Comparison of ENCODE assay signal across 1 cellular context in the genomic region with DNA sequence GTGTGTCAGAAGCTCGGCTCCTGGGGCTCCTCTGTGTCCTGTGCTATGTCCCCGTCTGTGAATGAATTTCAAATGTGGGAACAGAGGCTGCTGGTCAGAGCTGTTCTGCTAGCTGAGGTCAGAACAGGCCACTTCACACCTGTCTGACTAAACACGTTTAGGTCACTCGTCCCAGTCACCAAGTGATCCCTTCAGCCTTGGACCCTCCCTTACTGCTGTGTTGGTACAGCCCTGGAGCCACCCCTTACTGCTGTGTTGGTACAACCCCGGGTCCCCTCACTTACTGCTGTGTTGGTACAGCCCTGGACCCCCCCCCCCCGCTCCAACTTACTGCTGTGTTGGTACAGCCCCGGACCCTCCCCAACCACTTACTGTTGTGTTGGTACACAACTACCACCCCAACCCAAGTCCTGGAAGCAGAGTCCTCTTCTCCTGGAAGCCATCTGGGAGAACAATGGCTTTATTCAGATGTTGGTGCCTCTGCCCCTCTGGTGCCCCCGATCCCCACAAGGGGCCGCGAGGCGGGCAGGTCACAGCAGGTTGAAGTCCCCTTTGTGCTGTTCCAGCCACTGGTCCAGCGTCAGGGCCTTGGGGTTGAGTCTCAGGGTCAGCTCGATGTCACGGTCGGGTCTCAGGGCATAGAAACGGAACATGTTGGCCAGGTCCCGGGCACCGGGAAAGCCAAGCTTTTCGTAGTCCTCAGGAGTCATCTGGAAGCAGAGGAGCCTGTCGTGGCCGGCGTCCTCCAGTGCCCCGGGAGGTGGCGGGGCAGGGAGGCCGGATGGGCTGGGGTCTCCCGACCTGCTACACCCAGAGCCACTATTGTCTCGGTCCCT.
A peak's percentile ranks its signal among the peaks of the same experiment; 100 is the strongest.
TF ChIP-seq lines count a peak whose summit lies in the region.

No MANE protein-coding gene starts in this region.

TF ChIP-seq in HepG2, 621 proteins besides CTCF, POLR2A, EP300 and RAD21 (continued from another document):
- TF ChIP-seq, protein P1, sequence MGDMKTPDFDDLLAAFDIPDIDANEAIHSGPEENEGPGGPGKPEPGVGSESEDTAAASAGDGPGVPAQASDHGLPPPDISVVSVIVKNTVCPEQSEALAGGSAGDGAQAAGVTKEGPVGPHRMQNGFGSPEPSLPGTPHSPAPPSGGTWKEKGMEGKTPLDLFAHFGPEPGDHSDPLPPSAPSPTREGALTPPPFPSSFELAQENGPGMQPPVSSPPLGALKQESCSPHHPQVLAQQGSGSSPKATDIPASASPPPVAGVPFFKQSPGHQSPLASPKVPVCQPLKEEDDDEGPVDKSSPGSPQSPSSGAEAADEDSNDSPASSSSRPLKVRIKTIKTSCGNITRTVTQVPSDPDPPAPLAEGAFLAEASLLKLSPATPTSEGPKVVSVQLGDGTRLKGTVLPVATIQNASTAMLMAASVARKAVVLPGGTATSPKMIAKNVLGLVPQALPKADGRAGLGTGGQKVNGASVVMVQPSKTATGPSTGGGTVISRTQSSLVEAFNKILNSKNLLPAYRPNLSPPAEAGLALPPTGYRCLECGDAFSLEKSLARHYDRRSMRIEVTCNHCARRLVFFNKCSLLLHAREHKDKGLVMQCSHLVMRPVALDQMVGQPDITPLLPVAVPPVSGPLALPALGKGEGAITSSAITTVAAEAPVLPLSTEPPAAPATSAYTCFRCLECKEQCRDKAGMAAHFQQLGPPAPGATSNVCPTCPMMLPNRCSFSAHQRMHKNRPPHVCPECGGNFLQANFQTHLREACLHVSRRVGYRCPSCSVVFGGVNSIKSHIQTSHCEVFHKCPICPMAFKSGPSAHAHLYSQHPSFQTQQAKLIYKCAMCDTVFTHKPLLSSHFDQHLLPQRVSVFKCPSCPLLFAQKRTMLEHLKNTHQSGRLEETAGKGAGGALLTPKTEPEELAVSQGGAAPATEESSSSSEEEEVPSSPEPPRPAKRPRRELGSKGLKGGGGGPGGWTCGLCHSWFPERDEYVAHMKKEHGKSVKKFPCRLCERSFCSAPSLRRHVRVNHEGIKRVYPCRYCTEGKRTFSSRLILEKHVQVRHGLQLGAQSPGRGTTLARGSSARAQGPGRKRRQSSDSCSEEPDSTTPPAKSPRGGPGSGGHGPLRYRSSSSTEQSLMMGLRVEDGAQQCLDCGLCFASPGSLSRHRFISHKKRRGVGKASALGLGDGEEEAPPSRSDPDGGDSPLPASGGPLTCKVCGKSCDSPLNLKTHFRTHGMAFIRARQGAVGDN (CRISPR knock-in tag; IDR thresholded peaks at IDR 0.05): peak; percentile 95
- TF ChIP-seq ZNF431 (CRISPR knock-in tag; IDR thresholded peaks at IDR 0.05; ENCODE audit: borderline replicate concordance, low read depth) (peak; percentile 70; the same call in 1 of the 2 replicates), KDM5A (IDR thresholded peaks at IDR 0.05; ENCODE audit: borderline replicate concordance, low read length) (no peak), HOXA3 (CRISPR knock-in tag; IDR thresholded peaks at IDR 0.05) (peak; percentile 65; the same call in 1 of the 2 replicates), ZBTB43 (CRISPR knock-in tag; conservative IDR thresholded peaks at IDR 0.05) (no peak), THYN1 (CRISPR knock-in tag; IDR thresholded peaks at IDR 0.05; ENCODE audit: borderline replicate concordance, low read depth) (no peak), ELF4 (CRISPR knock-in tag; IDR thresholded peaks at IDR 0.05; ENCODE audit: borderline replicate concordance) (0 out of 2 replicates have a peak, but pooled peaks have one; percentile 66), KAT7 (CRISPR knock-in tag; IDR thresholded peaks at IDR 0.05; ENCODE audit: borderline replicate concordance) (no peak), ZKSCAN5 (CRISPR knock-in tag; IDR thresholded peaks at IDR 0.05) (no peak), ZNF777 (CRISPR knock-in tag; IDR thresholded peaks at IDR 0.05) (peak; percentile 45; the same call in 1 of the 2 replicates), ETV5 (CRISPR knock-in tag; IDR thresholded peaks at IDR 0.05; ENCODE audit: borderline replicate concordance) (no peak; the same call in 1 of the 2 replicates), ZNF407 (CRISPR knock-in tag; IDR thresholded peaks at IDR 0.05; ENCODE audit: not compliant biosample characterization) (peak; percentile 47), CREM (IDR thresholded peaks at IDR 0.05) (peak; percentile 78), CREM (CRISPR knock-in tag; IDR thresholded peaks at IDR 0.05) (no peak), ZSCAN9 (CRISPR knock-in tag; IDR thresholded peaks at IDR 0.05; ENCODE audit: borderline replicate concordance) (peak; percentile 70), ISL2 (CRISPR knock-in tag; IDR thresholded peaks at IDR 0.05) (peak; percentile 31; the same call in 1 of the 2 replicates), ZIK1 (CRISPR knock-in tag; IDR thresholded peaks at IDR 0.05; ENCODE audit: borderline replicate concordance, low read depth) (no peak), PITX1 (CRISPR knock-in tag; IDR thresholded peaks at IDR 0.05) (peak; percentile 63; the same call in 1 of the 2 replicates), ZBTB8A (CRISPR knock-in tag; IDR thresholded peaks at IDR 0.05; ENCODE audit: borderline replicate concordance, low read depth) (0 out of 2 replicates have a peak, but pooled peaks have one; percentile 73), NR2F2 (IDR thresholded peaks at IDR 0.05; ENCODE audit: borderline replicate concordance, low read depth) (peak; percentile 89; the same call in 1 of the 2 replicates), ERF (CRISPR knock-in tag; IDR thresholded peaks at IDR 0.05) (peak; percentile 10; the same call in 1 of the 2 replicates), ZNF383 (CRISPR knock-in tag; IDR thresholded peaks at IDR 0.05; ENCODE audit: borderline replicate concordance) (0 out of 2 replicates have a peak, but pooled peaks have one; percentile 68)
- TF ChIP-seq, protein P2, sequence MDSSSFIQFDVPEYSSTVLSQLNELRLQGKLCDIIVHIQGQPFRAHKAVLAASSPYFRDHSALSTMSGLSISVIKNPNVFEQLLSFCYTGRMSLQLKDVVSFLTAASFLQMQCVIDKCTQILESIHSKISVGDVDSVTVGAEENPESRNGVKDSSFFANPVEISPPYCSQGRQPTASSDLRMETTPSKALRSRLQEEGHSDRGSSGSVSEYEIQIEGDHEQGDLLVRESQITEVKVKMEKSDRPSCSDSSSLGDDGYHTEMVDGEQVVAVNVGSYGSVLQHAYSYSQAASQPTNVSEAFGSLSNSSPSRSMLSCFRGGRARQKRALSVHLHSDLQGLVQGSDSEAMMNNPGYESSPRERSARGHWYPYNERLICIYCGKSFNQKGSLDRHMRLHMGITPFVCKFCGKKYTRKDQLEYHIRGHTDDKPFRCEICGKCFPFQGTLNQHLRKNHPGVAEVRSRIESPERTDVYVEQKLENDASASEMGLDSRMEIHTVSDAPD (CRISPR knock-in tag; IDR thresholded peaks at IDR 0.05): no peak; the same call in 1 of the 2 replicates
- TF ChIP-seq, protein P3, sequence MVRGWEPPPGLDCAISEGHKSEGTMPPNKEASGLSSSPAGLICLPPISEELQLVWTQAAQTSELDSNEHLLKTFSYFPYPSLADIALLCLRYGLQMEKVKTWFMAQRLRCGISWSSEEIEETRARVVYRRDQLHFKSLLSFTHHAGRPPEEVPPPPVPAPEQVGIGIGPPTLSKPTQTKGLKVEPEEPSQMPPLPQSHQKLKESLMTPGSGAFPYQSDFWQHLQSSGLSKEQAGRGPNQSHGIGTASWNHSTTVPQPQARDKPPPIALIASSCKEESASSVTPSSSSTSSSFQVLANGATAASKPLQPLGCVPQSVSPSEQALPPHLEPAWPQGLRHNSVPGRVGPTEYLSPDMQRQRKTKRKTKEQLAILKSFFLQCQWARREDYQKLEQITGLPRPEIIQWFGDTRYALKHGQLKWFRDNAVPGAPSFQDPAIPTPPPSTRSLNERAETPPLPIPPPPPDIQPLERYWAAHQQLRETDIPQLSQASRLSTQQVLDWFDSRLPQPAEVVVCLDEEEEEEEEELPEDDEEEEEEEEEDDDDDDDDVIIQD (CRISPR knock-in tag; IDR thresholded peaks at IDR 0.05; ENCODE audit: low read depth): 0 out of 2 replicates have a peak, but pooled peaks have one; percentile 10
